9 cellular contexts compared by ENCODE assay signal in the genomic region with DNA sequence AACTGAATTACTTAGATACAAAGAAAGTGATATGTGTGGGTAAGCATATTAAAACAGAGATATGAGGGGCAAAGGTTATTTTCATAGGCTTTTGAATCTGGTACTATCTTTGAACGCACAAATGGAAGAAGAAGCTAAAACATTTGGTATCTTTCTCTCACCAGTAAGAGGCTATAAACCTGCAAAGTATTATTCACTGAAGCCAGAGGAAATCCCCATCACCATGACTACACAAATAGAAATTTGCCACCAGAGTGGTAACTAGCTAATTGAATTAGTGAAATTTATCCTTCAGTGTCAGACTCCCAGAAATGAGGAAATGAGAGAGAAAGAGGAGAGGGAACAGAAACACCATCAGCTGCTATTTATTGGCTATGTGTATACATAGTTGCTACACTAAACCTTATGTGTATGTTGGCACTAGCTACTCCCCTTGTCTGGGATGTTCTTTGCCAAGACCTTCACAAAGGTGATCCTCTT.
DNase-seq lines count a peak whose midpoint lies in the region; ATAC-seq and TF ChIP-seq lines count a peak whose summit lies in the region.
"Had no signal": no experiment of that assay in that cellular context is flagged by ENCODE, and none has a peak within 500 bp of the region (broad histone marks: within the 10 kb centered on the region; RNA-seq: fewer than 3 reads in every experiment).

No MANE protein-coding gene starts in this region.

- no peak for TF ChIP-seq POLR2A in esophagus squamous epithelium (IDR thresholded peaks at IDR 0.05)

- TF ChIP-seq CTCF in esophagus squamous epithelium (IDR thresholded peaks at IDR 0.05) = no peak
- TF ChIP-seq CTCF in foreskin fibroblast (IDR thresholded peaks at IDR 0.05; ENCODE audit: low read depth, low read length) = no peak
- TF ChIP-seq CTCF in GM23338 (conservative IDR thresholded peaks at IDR 0.05; ENCODE audit: low read depth in 2 of 2) = no peak

- H3K4me2 ChIP-seq in GM23338 = no peak overlapping the region

- H3K79me2 ChIP-seq in GM23338 (replicated peaks; ENCODE audit: insufficient read depth) = no peaks in the 10 kb centered on the region

- WGBS in esophagus squamous epithelium, 2 donors = 30 to 53% methylated on average over 1 of the region's 1 CpG

- H4K20me1 ChIP-seq in GM23338 (replicated peaks; ENCODE audit: insufficient read depth) = no peaks in the 10 kb centered on the region

- H3K27me3 Mint-ChIP-seq in GM23338 (ENCODE audit: insufficient read depth, low read depth, poor library complexity) = no peaks in the 10 kb centered on the region

- DNase-seq in left kidney (ENCODE audit: low read depth, low spot score) = peak; percentile 46
- DNase-seq in esophagus squamous epithelium (lab: John Stamatoyannopoulos, UW) = no peak
- DNase-seq in iPS-NIHi7 (ENCODE audit: extremely low spot score) = no peak
- DNase-seq in foreskin fibroblast = no peak
- no peak for DNase-seq in GM23338 (ENCODE audit: low spot score)
- DNase-seq: activated CD4-positive, alpha-beta T cell treated with anti-CD3 and anti-CD28 coated beads, Interleukin-2, amount 50 U/mL, for 1 hour had no signal

- peak; percentile 89 for ATAC-seq in GM18867 (IDR thresholded peaks at IDR 0.05; ENCODE audit: unreplicated experiment)
- peak; percentile 90 for ATAC-seq in GM21737 (IDR thresholded peaks at IDR 0.05; ENCODE audit: unreplicated experiment)
- ATAC-seq in HG03442 (IDR thresholded peaks at IDR 0.05; ENCODE audit: unreplicated experiment) = peak; percentile 94
- no peak for ATAC-seq in GM23338

- H3K4me3 ChIP-seq in esophagus squamous epithelium (no peak overlapping the region), foreskin fibroblast (ENCODE audit: low read depth in 1 of 2, low read length in 2 of 2) (no peak overlapping the region), GM23338 (no peak overlapping the region)

- no peaks in the 10 kb centered on the region for H3K9me2 ChIP-seq in GM23338 (ENCODE audit: insufficient read depth)

- H3F3A ChIP-seq in GM23338 (replicated peaks; ENCODE audit: low read depth) = no peaks in the 10 kb centered on the region

- H3K27ac ChIP-seq in esophagus squamous epithelium (no peak overlapping the region), GM23338 (ENCODE audit: low read depth) (no peak overlapping the region)

- no peaks in the 10 kb centered on the region for H3K9me3 Mint-ChIP-seq in GM23338

- no peaks in the 10 kb centered on the region for H3K9me3 ChIP-seq in esophagus squamous epithelium

- intact Hi-C loops in esophagus squamous epithelium (cut with DNase I) = no loop called here

- H3K4me3 Mint-ChIP-seq in GM23338 = no peak overlapping the region

- H3K27ac Mint-ChIP-seq in GM23338 = no peak overlapping the region

- no peaks in the 10 kb centered on the region for H3K4me1 Mint-ChIP-seq in GM23338

- H2AFZ ChIP-seq in GM23338 = no peak overlapping the region

- H3K36me3 ChIP-seq in esophagus squamous epithelium (no peaks in the 10 kb centered on the region), GM23338 (ENCODE audit: insufficient read depth) (no peaks in the 10 kb centered on the region)

- no peaks in the 10 kb centered on the region for H3K27me3 ChIP-seq in esophagus squamous epithelium
- no peaks in the 10 kb centered on the region for H3K27me3 ChIP-seq in GM23338 (ENCODE audit: insufficient read depth)

- no peaks in the 10 kb centered on the region for H3K4me1 ChIP-seq in esophagus squamous epithelium
- H3K4me1 ChIP-seq in GM23338 (ENCODE audit: insufficient read depth) = no peaks in the 10 kb centered on the region

- no peaks in the 10 kb centered on the region for H3K36me3 Mint-ChIP-seq in GM23338 (ENCODE audit: low read depth)

TF ChIP-seq in GM23338, 12 proteins besides CTCF, POLR2A, EP300 and RAD21 (continues in another document):
- TF ChIP-seq NANOG (IDR thresholded peaks at IDR 0.05; ENCODE audit: borderline replicate concordance) = no peak
- TF ChIP-seq EZH2phosphoT487 (IDR thresholded peaks at IDR 0.05; ENCODE audit: unreplicated experiment) = no peak
- no peak for TF ChIP-seq CREB1 (CRISPR knock-in tag; IDR thresholded peaks at IDR 0.05; ENCODE audit: low read depth)
- TF ChIP-seq POLR2AphosphoS5 (IDR thresholded peaks at IDR 0.05; ENCODE audit: low read depth) = no peak
- TF ChIP-seq STAT1 (IDR thresholded peaks at IDR 0.05; ENCODE audit: unreplicated experiment) = no peak
- no peak for TF ChIP-seq JUNB (IDR thresholded peaks at IDR 0.05; ENCODE audit: unreplicated experiment)
- TF ChIP-seq ZNF114 (CRISPR knock-in tag; IDR thresholded peaks at IDR 0.05) = no peak
- TF ChIP-seq, protein P1, sequence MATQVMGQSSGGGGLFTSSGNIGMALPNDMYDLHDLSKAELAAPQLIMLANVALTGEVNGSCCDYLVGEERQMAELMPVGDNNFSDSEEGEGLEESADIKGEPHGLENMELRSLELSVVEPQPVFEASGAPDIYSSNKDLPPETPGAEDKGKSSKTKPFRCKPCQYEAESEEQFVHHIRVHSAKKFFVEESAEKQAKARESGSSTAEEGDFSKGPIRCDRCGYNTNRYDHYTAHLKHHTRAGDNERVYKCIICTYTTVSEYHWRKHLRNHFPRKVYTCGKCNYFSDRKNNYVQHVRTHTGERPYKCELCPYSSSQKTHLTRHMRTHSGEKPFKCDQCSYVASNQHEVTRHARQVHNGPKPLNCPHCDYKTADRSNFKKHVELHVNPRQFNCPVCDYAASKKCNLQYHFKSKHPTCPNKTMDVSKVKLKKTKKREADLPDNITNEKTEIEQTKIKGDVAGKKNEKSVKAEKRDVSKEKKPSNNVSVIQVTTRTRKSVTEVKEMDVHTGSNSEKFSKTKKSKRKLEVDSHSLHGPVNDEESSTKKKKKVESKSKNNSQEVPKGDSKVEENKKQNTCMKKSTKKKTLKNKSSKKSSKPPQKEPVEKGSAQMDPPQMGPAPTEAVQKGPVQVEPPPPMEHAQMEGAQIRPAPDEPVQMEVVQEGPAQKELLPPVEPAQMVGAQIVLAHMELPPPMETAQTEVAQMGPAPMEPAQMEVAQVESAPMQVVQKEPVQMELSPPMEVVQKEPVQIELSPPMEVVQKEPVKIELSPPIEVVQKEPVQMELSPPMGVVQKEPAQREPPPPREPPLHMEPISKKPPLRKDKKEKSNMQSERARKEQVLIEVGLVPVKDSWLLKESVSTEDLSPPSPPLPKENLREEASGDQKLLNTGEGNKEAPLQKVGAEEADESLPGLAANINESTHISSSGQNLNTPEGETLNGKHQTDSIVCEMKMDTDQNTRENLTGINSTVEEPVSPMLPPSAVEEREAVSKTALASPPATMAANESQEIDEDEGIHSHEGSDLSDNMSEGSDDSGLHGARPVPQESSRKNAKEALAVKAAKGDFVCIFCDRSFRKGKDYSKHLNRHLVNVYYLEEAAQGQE (IDR thresholded peaks at IDR 0.05; ENCODE audit: unreplicated experiment) = no peak
